11 cellular contexts compared by ENCODE assay signal in the genomic region with DNA sequence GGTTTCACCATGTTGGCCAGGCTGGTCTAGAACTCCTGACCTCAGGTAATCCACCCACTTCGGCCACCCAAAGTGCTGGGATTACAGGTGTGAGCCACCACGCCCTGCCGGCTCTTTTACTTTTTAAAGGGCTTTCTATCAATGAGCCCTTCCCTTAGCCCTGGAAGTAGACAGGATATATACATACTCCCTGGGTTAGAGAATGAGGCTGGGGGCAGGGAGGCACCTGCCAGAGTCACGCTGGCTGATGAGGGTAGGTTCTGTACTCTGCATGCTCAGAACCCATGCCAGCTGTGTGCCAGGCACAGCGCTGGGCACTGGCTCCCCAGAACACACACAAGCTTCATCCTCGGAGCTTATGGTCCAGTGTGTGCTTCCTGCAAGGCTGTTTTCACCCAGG.
DNase-seq lines count a peak whose midpoint lies in the region; ATAC-seq, FAIRE-seq and TF ChIP-seq lines count a peak whose summit lies in the region.
"Had no signal": no experiment of that assay in that cellular context is flagged by ENCODE, and none has a peak within 500 bp of the region (broad histone marks: within the 10 kb centered on the region; RNA-seq: fewer than 3 reads in every experiment).

No MANE protein-coding gene starts in this region.

- H3K4me1 ChIP-seq in mammary epithelial cell (ENCODE audit: insufficient read depth, low read length) (peaks cover 49% of the 10 kb centered on the region), endothelial cell of umbilical vein (ENCODE audit: control insufficient read depth, extremely low read depth, insufficient read depth, low read length) (peaks cover 42% of the 10 kb centered on the region), neuronal stem cell (ENCODE audit: control insufficient read depth in 2 of 2, insufficient read depth in 1 of 2, low read depth in 1 of 2, low read length in 2 of 2) (peaks cover 10 to 41% of the 10 kb centered on the region in 2 donors), transverse colon (peaks cover 55 to 77% (median 61%) of the 10 kb centered on the region in 4 donors)
- no peaks in the 10 kb centered on the region for H3K4me1 ChIP-seq in naive thymus-derived CD4-positive, alpha-beta T cell (ENCODE audit: control insufficient read depth in 2 of 2, insufficient read depth in 2 of 2, low read length in 2 of 2)

- H3K79me1 ChIP-seq in neuronal stem cell (ENCODE audit: low read depth, low read length) = no peaks in the 10 kb centered on the region

- peak overlapping the region; percentile 75 for H3K18ac ChIP-seq in neuronal stem cell (ENCODE audit: low read length)

- no peaks in the 10 kb centered on the region for H3K36me3 ChIP-seq in mammary epithelial cell (ENCODE audit: insufficient read depth, low read length)
- H3K36me3 ChIP-seq in endothelial cell of umbilical vein (ENCODE audit: control insufficient read depth in 2 of 2, extremely low read depth in 1 of 2, insufficient read depth in 2 of 2, low read length in 2 of 2) = peaks cover 0 to 2% of the 10 kb centered on the region in 2 experiments
- peaks cover 0 to 75% of the 10 kb centered on the region in 2 donors for H3K36me3 ChIP-seq in neuronal stem cell (replicated peaks in 1 of 2; ENCODE audit: control insufficient read depth in 2 of 2, insufficient read depth in 2 of 2, low read length in 2 of 2)
- no peaks in the 10 kb centered on the region for H3K36me3 ChIP-seq in transverse colon
- no peaks in the 10 kb centered on the region for H3K36me3 ChIP-seq in naive thymus-derived CD4-positive, alpha-beta T cell (ENCODE audit: control insufficient read depth in 2 of 3, insufficient read depth in 3 of 3, low read length in 3 of 3)
- H3K36me3 ChIP-seq: pancreas had no signal

- no peak overlapping the region for H4K91ac ChIP-seq in neuronal stem cell (ENCODE audit: low read depth, low read length, poor library complexity)

- no peak overlapping the region for H3K4me3 ChIP-seq in mammary epithelial cell (replicated peaks in 1 of 3; ENCODE audit: insufficient read depth in 1 of 3, low read depth in 2 of 3, low read length in 3 of 3)
- H3K4me3 ChIP-seq in endothelial cell of umbilical vein (replicated peaks in 1 of 3; ENCODE audit: insufficient read depth in 1 of 3, low read depth in 1 of 3, low read length in 3 of 3) = no peak overlapping the region
- H3K4me3 ChIP-seq in neuronal stem cell (ENCODE audit: low read length in 2 of 2) = no peak overlapping the region
- no peak overlapping the region for H3K4me3 ChIP-seq in transverse colon
- H3K4me3 ChIP-seq in naive thymus-derived CD4-positive, alpha-beta T cell (ENCODE audit: low read length) = no peak overlapping the region
- H3K4me3 ChIP-seq: pancreas had no signal

- no peak overlapping the region for H3K23ac ChIP-seq in neuronal stem cell (ENCODE audit: low read depth, low read length, poor library complexity)

- no peak overlapping the region for H3K14ac ChIP-seq in neuronal stem cell (ENCODE audit: low read length)

- peak overlapping the region; percentile 98 for H3K27ac Mint-ChIP-seq in MCF 10A (ENCODE audit: low read depth, unreplicated experiment)
- no peak overlapping the region for H3K27ac Mint-ChIP-seq in naive thymus-derived CD4-positive, alpha-beta T cell
- H3K27ac Mint-ChIP-seq: activated CD4-positive, alpha-beta memory T cell treated with anti-CD3 and anti-CD28 coated beads for 36 hours; activated naive CD8-positive, alpha-beta T cell treated with anti-CD3 and anti-CD28 coated beads, Interleukin-2, amount 10 ng/mL, durations not matched to agents 7 days and 5 days had no signal

- H3K4me2 ChIP-seq in mammary epithelial cell (ENCODE audit: insufficient read depth, low read depth, low read length) (no peak overlapping the region), endothelial cell of umbilical vein (ENCODE audit: insufficient read depth, low read length) (no peak overlapping the region), neuronal stem cell (ENCODE audit: insufficient read depth, low read length, poor library complexity, severe bottlenecking) (no peak overlapping the region)

- peaks cover 52% of the 10 kb centered on the region for H3K4me1 Mint-ChIP-seq in MCF 10A (ENCODE audit: insufficient read depth, unreplicated experiment)
- peaks cover 0 to 2% (median 0%) of the 10 kb centered on the region in 7 donors for H3K4me1 Mint-ChIP-seq in naive thymus-derived CD4-positive, alpha-beta T cell

- no peak overlapping the region for H2BK15ac ChIP-seq in neuronal stem cell (ENCODE audit: low read length)

- H3K4ac ChIP-seq in neuronal stem cell (ENCODE audit: low read length) = no peak overlapping the region

- CTCF ChIA-PET in MCF 10A (lab: Yijun Ruan, JAX) (interaction anchor here (0.6 to 26.0 kb wide), 16 partner anchors 12 to 437 kb away, joined by 3 to 1744 read pairs (median 4); no protein-coding TSS in a partner anchor), mammary epithelial cell (lab: Charles Lee; ENCODE audit: low non-redundant PET) (no interaction called here), endothelial cell of umbilical vein (lab: Charles Lee) (interaction anchor here (0.9 to 20.5 kb wide), 6 partner anchors 8 to 234 kb away, joined by 3 to 970 read pairs (median 6); no protein-coding TSS in a partner anchor)
- CTCF ChIA-PET in naive thymus-derived CD4-positive, alpha-beta T cell (lab: Charles Lee) = no interaction called here

- H4K8ac ChIP-seq in neuronal stem cell (ENCODE audit: low read depth, low read length) = no peak overlapping the region

- H3K9me3 ChIP-seq in mammary epithelial cell (replicated peaks; ENCODE audit: insufficient read depth, low read length) (no peaks in the 10 kb centered on the region), endothelial cell of umbilical vein (replicated peaks; ENCODE audit: control insufficient read depth, insufficient read depth, low read length) (no peaks in the 10 kb centered on the region), neuronal stem cell (replicated peaks in 1 of 2; ENCODE audit: control insufficient read depth in 2 of 2, insufficient read depth in 1 of 2, low read depth in 1 of 2, low read length in 2 of 2) (no peaks in the 10 kb centered on the region), transverse colon (no peaks in the 10 kb centered on the region)
- H3K9me3 ChIP-seq in naive thymus-derived CD4-positive, alpha-beta T cell (ENCODE audit: control insufficient read depth in 2 of 3, low read length in 3 of 3) = no peaks in the 10 kb centered on the region
- H3K9me3 ChIP-seq: pancreas had no signal

- no peaks in the 10 kb centered on the region for H3K27me3 Mint-ChIP-seq in MCF 10A (ENCODE audit: insufficient read depth, unreplicated experiment)
- no peaks in the 10 kb centered on the region for H3K27me3 Mint-ChIP-seq in naive thymus-derived CD4-positive, alpha-beta T cell
- H3K27me3 Mint-ChIP-seq: activated CD4-positive, alpha-beta memory T cell treated with anti-CD3 and anti-CD28 coated beads for 36 hours had no signal

- peak overlapping the region; percentile 64 for H2AK5ac ChIP-seq in neuronal stem cell (ENCODE audit: low read depth, low read length)

- WGBS in mammary epithelial cell (ENCODE audit: low coverage, missing lambda C conversion rate) = 98% methylated on average over 5 of the region's 6 CpGs
- WGBS in neuronal stem cell (ENCODE audit: extremely low coverage in 2 of 2, insufficient read length in 2 of 2, insufficient replicate concordance in 1 of 2), 2 donors = no CpG with 5 or more reads among the region's 6 CpGs
- WGBS in transverse colon (ENCODE audit: low coverage in 1 of 2), 2 donors = 63% methylated on average over 6 of the region's 6 CpGs; no CpG with 5 or more reads in 1 of the 2 donors

- H3K27ac ChIP-seq in mammary epithelial cell (ENCODE audit: insufficient read depth, low read depth, low read length) (no peak overlapping the region), endothelial cell of umbilical vein (ENCODE audit: insufficient read depth, low read depth, low read length) (peak overlapping the region; percentile 88), neuronal stem cell (replicated peaks; ENCODE audit: low read length) (no peak overlapping the region), transverse colon (peak overlapping the region; percentile 89 to 90 (median 90))
- no peak overlapping the region for H3K27ac ChIP-seq in naive thymus-derived CD4-positive, alpha-beta T cell (ENCODE audit: low read depth, low read length)

- H3K9me3 Mint-ChIP-seq in MCF 10A (ENCODE audit: unreplicated experiment) = no peaks in the 10 kb centered on the region
- H3K9me3 Mint-ChIP-seq in naive thymus-derived CD4-positive, alpha-beta T cell = no peaks in the 10 kb centered on the region
- H3K9me3 Mint-ChIP-seq: activated CD4-positive, alpha-beta memory T cell treated with anti-CD3 and anti-CD28 coated beads for 36 hours; activated naive CD8-positive, alpha-beta T cell treated with anti-CD3 and anti-CD28 coated beads, Interleukin-2, amount 10 ng/mL, durations not matched to agents 7 days and 5 days had no signal

- TF ChIP-seq CTCF in MCF 10A (IDR thresholded peaks at IDR 0.05; ENCODE audit: unreplicated experiment) (no peak), mammary epithelial cell (conservative IDR thresholded peaks at IDR 0.05 in 1 of 2, IDR thresholded peaks at IDR 0.05 in 1 of 2; ENCODE audit: extremely low read depth in 1 of 2, insufficient read depth in 1 of 2, low read depth in 1 of 2, low read length in 2 of 2) (no peak), endothelial cell of umbilical vein (IDR thresholded peaks at IDR 0.05; ENCODE audit: extremely low read depth in 1 of 2, insufficient read depth in 1 of 2, low read depth in 1 of 2, low read length in 2 of 2) (no peak), transverse colon (IDR thresholded peaks at IDR 0.05) (no peak)

- peaks cover 9% of the 10 kb centered on the region for H3K36me3 Mint-ChIP-seq in MCF 10A (ENCODE audit: insufficient read depth, unreplicated experiment)
- H3K36me3 Mint-ChIP-seq in naive thymus-derived CD4-positive, alpha-beta T cell = peaks cover 0 to 8% (median 0%) of the 10 kb centered on the region in 5 donors
- H3K36me3 Mint-ChIP-seq: activated CD4-positive, alpha-beta memory T cell treated with anti-CD3 and anti-CD28 coated beads for 36 hours; activated naive CD8-positive, alpha-beta T cell treated with anti-CD3 and anti-CD28 coated beads, Interleukin-2, amount 10 ng/mL, durations not matched to agents 7 days and 5 days had no signal

- intact Hi-C loops in MCF 10A (cut with micrococcal nuclease) = loop anchor here (10.0 kb wide), 1 partner anchor 169 kb away; the partner anchor contains the start of gene SHISA4
- intact Hi-C loops in mammary epithelial cell (cut with micrococcal nuclease) = loop anchor here (10.0 kb wide), 1 partner anchor 399 kb away; no protein-coding TSS in a partner anchor
- intact Hi-C loops in endothelial cell of umbilical vein (cut with micrococcal nuclease) = no loop called here
- intact Hi-C loops in transverse colon (cut with DNase I; ENCODE audit: low total_unique reads) = no loop called here
- intact Hi-C loops in naive thymus-derived CD4-positive, alpha-beta T cell (cut with micrococcal nuclease) = no loop called here

- no peak overlapping the region for H3K4me3 Mint-ChIP-seq in MCF 10A (ENCODE audit: unreplicated experiment)
- no peak overlapping the region for H3K4me3 Mint-ChIP-seq in naive thymus-derived CD4-positive, alpha-beta T cell
- H3K4me3 Mint-ChIP-seq: activated CD4-positive, alpha-beta memory T cell treated with anti-CD3 and anti-CD28 coated beads for 36 hours; activated naive CD8-positive, alpha-beta T cell treated with anti-CD3 and anti-CD28 coated beads, Interleukin-2, amount 10 ng/mL, durations not matched to agents 7 days and 5 days had no signal

- H2BK12ac ChIP-seq in neuronal stem cell (ENCODE audit: low read length) = no peak overlapping the region

- TF ChIP-seq EP300 in transverse colon (IDR thresholded peaks at IDR 0.05; ENCODE audit: low read depth) = no peak

- H2AFZ ChIP-seq in mammary epithelial cell (ENCODE audit: low read depth, low read length) = no peak overlapping the region
- H2AFZ ChIP-seq in endothelial cell of umbilical vein (ENCODE audit: low read depth, low read length) = no peak overlapping the region
- H2AFZ ChIP-seq in neuronal stem cell (ENCODE audit: low read length) = no peak overlapping the region

- H2BK120ac ChIP-seq in neuronal stem cell (ENCODE audit: low read depth, low read length) = no peak overlapping the region

- H3K27me3 ChIP-seq in mammary epithelial cell (ENCODE audit: insufficient read depth, low read length) = no peaks in the 10 kb centered on the region
- H3K27me3 ChIP-seq in endothelial cell of umbilical vein (ENCODE audit: control insufficient read depth in 2 of 2, insufficient read depth in 2 of 2, low read length in 2 of 2) = no peaks in the 10 kb centered on the region
- no peaks in the 10 kb centered on the region for H3K27me3 ChIP-seq in neuronal stem cell (ENCODE audit: control insufficient read depth in 3 of 3, insufficient read depth in 3 of 3, low read depth in 1 of 3, low read length in 3 of 3)
- no peaks in the 10 kb centered on the region for H3K27me3 ChIP-seq in transverse colon
- H3K27me3 ChIP-seq in naive thymus-derived CD4-positive, alpha-beta T cell (ENCODE audit: control insufficient read depth in 2 of 2, insufficient read depth in 2 of 2, low read length in 2 of 2) = no peaks in the 10 kb centered on the region
- H3K27me3 ChIP-seq: pancreas had no signal

- BruUV-seq in MCF 10A (replicated peaks; lab: Mats Ljungman, UMichigan) (no TSS peak), mammary epithelial cell (replicated peaks; lab: Mats Ljungman, UMichigan) (no TSS peak), endothelial cell of umbilical vein (replicated peaks; lab: Mats Ljungman, UMichigan) (no TSS peak)

- H2BK5ac ChIP-seq in neuronal stem cell (ENCODE audit: low read length) = no peak overlapping the region

- ATAC-seq in GM19324 (IDR thresholded peaks at IDR 0.05; ENCODE audit: low FRiP score, unreplicated experiment) = no peak
- no peak for ATAC-seq in naive thymus-derived CD4-positive, alpha-beta T cell

- H4K20me1 ChIP-seq in mammary epithelial cell (ENCODE audit: insufficient read depth, low read length) (no peaks in the 10 kb centered on the region), endothelial cell of umbilical vein (replicated peaks; ENCODE audit: control insufficient read depth, extremely low read depth, insufficient read depth, low read length) (no peaks in the 10 kb centered on the region)

- POLR2A ChIA-PET in MCF 10A (lab: Yijun Ruan, JAX) = interaction anchor here (0.6 to 10.5 kb wide), 12 partner anchors 10 to 126 kb away, joined by 3 to 168 read pairs (median 10); partner anchors contain the start of gene IPO9
- POLR2A ChIA-PET in endothelial cell of umbilical vein (lab: Charles Lee) = interaction anchor here (0.7 to 2.0 kb wide), 2 partner anchors 76 to 156 kb away, joined by 3 to 5 read pairs; no protein-coding TSS in a partner anchor
- POLR2A ChIA-PET in naive thymus-derived CD4-positive, alpha-beta T cell (lab: Charles Lee) = no interaction called here

- H3K79me2 ChIP-seq in mammary epithelial cell (ENCODE audit: insufficient read depth, low read length) (no peaks in the 10 kb centered on the region), endothelial cell of umbilical vein (ENCODE audit: control insufficient read depth, insufficient read depth, low read length) (peaks cover 16% of the 10 kb centered on the region)

- FAIRE-seq in endothelial cell of umbilical vein (lab: Jason Lieb, UNC) = no peak
- FAIRE-seq: pancreas had no signal

- in situ Hi-C loops in mammary epithelial cell (cut with MboI; ENCODE audit: low sequenced_read_pairs in 2 of 2) (no loop called here), transverse colon (cut with MboI; ENCODE audit: low pct_ligation_motif_present in 1 of 4, low pct_unique_long_range_greater_than_20kb in 1 of 4, low sequenced_read_pairs in 3 of 4) (loop anchor here in 1 of 4 donors (10.0 kb wide), 1 partner anchor 69 kb away; no protein-coding TSS in a partner anchor)

- no peaks in the 10 kb centered on the region for H3K9me1 ChIP-seq in endothelial cell of umbilical vein (replicated peaks; ENCODE audit: control insufficient read depth, extremely low read depth, insufficient read depth, low read length)

- no peak overlapping the region for H3K9ac ChIP-seq in mammary epithelial cell (ENCODE audit: insufficient read depth, low read length)
- H3K9ac ChIP-seq in endothelial cell of umbilical vein (replicated peaks; ENCODE audit: extremely low read depth, insufficient read depth, low read length) = no peak overlapping the region
- H3K9ac ChIP-seq in neuronal stem cell (ENCODE audit: low read depth, low read length, poor library complexity) = no peak overlapping the region

- dilution Hi-C loops in mammary epithelial cell (cut with HindIII; ENCODE audit: low sequenced_read_pairs) (loop anchor here (5.0 kb wide), 2 partner anchors 42 to 77 kb away; no protein-coding TSS in a partner anchor), endothelial cell of umbilical vein (cut with MboI; ENCODE audit: extremely low pct_ligation_motif_present, low sequenced_read_pairs) (loop anchor here (25.0 kb wide), 1 partner anchor 153 kb away; no protein-coding TSS in a partner anchor)

- TF ChIP-seq POLR2A in endothelial cell of umbilical vein (IDR thresholded peaks at IDR 0.05; ENCODE audit: low read depth, low read length) (no peak), transverse colon (IDR thresholded peaks at IDR 0.05) (no peak)

- no peak for DNase-seq in MCF 10A (ENCODE audit: unreplicated experiment)
- DNase-seq in mammary epithelial cell = no peak
- DNase-seq in endothelial cell of umbilical vein (ENCODE audit: low read depth, low spot score) = no peak
- DNase-seq in neuronal stem cell (ENCODE audit: low spot score) = no peak
- DNase-seq in transverse colon = no peak
- DNase-seq in NCI-H2196 (lab: John Stamatoyannopoulos, UW; ENCODE audit: unreplicated experiment) = no peak
- no peak for DNase-seq in naive thymus-derived CD4-positive, alpha-beta T cell
- DNase-seq: activated CD4-positive, alpha-beta memory T cell treated with anti-CD3 and anti-CD28 coated beads for 36 hours; activated naive CD8-positive, alpha-beta T cell treated with anti-CD3 and anti-CD28 coated beads, Interleukin-2, amount 10 ng/mL, durations not matched to agents 7 days and 5 days had no signal

Comparison
In these comparisons a context has a peak if more than half of its experiments do, and no peak if none do; other contexts are left out.
1. CTCF ChIA-PET loops: an anchor here in MCF 10A (0.6 to 26.0 kb wide) and endothelial cell of umbilical vein (0.9 to 20.5 kb wide); none called in mammary epithelial cell and naive thymus-derived CD4-positive, alpha-beta T cell.
2. H3K27ac ChIP-seq: peak in endothelial cell of umbilical vein (single experiment) and transverse colon (4 of 4); none in mammary epithelial cell (single experiment), neuronal stem cell (single experiment) and naive thymus-derived CD4-positive, alpha-beta T cell (single experiment).
3. intact Hi-C loops: an anchor here in MCF 10A (10.0 kb wide) and mammary epithelial cell (10.0 kb wide); none called in endothelial cell of umbilical vein, transverse colon and naive thymus-derived CD4-positive, alpha-beta T cell.